ENCODE assay signal across 1 cellular context in genomic region chr6:43076928-43077809, GRCh38.
TF ChIP-seq lines count a peak whose summit lies in the region.

No MANE protein-coding gene starts in this region.

TF ChIP-seq in IMR-90, 13 proteins besides CTCF, POLR2A, EP300 and RAD21:
- TF ChIP-seq MAZ (IDR thresholded peaks at IDR 0.05; ENCODE audit: borderline replicate concordance, low read depth, low read length) (0 out of 2 replicates have a peak, but pooled peaks have one; percentile 12), SMC3 (IDR thresholded peaks at IDR 0.05; ENCODE audit: low read depth, low read length) (peak; percentile 3; the same call in 1 of the 2 replicates), CHD1 (IDR thresholded peaks at IDR 0.05; ENCODE audit: low read depth, low read length) (peak; percentile 46; the same call in 1 of the 2 replicates), MXI1 (IDR thresholded peaks at IDR 0.05; ENCODE audit: borderline replicate concordance, low read depth, low read length) (no peak)
TF ChIP-seq in IMR-90: peak in this region for 3.
